Comparison of ENCODE assay signal across 16 cellular contexts in the genomic region with DNA sequence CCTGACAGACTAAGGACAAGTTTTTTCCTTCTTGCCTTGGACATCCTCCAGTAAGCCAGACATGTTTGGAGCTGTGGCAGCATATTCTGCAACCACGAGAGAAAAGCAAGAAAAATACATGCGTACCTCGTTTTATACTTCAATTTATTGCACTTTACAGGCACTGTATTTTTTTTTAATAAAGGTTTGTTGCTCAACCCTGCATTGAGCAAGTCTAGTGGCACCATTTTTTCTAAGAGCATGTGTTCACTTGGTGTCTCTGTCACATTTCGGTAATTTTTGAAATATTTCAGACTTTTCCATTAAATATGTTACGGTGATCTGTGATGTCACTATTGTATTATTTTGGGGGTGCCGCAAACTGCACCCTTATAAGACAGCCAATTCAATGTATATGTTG. TPM values are rescaled to one million over a fixed set of nuclear protein-coding genes. Genes with fewer than 3 reads are reported as not detected.
DNase-seq lines count a peak whose midpoint lies in the region; ATAC-seq and TF ChIP-seq lines count a peak whose summit lies in the region.
"Had no signal": no experiment of that assay in that cellular context is flagged by ENCODE, and none has a peak within 500 bp of the region (broad histone marks: within the 10 kb centered on the region; RNA-seq: fewer than 3 reads in every experiment).

No MANE protein-coding gene starts in this region.

- CTCF ChIA-PET in activated CD8-positive, alpha-beta T cell treated with anti-CD3 and anti-CD28 coated beads for 36 hours (lab: Charles Lee) = interaction anchor here (1.0 to 1.8 kb wide), 4 partner anchors 32 to 90 kb away, joined by 3 to 8 read pairs (median 4); no protein-coding TSS in a partner anchor

- peaks cover 14% of the 10 kb centered on the region for H3K27me3 Mint-ChIP-seq in CD4-positive, CD25-positive, alpha-beta regulatory T cell
- H3K27me3 Mint-ChIP-seq in GM23338 (ENCODE audit: insufficient read depth, low read depth, poor library complexity) (no peaks in the 10 kb centered on the region), mesothelial cell of epicardium (ENCODE audit: low read depth) (no peaks in the 10 kb centered on the region)
- no peaks in the 10 kb centered on the region for H3K27me3 Mint-ChIP-seq in activated CD8-positive, alpha-beta T cell treated with anti-CD3 and anti-CD28 coated beads for 36 hours

- peaks cover 24% of the 10 kb centered on the region for H3K79me2 ChIP-seq in GM23338 (replicated peaks; ENCODE audit: insufficient read depth)

- TF ChIP-seq CTCF in GM23338 (conservative IDR thresholded peaks at IDR 0.05; ENCODE audit: low read depth in 2 of 2) (no peak), mesothelial cell of epicardium (IDR thresholded peaks at IDR 0.05; ENCODE audit: unreplicated experiment) (no peak)
- TF ChIP-seq CTCF in activated CD8-positive, alpha-beta T cell treated with anti-CD3 and anti-CD28 coated beads for 36 hours (IDR thresholded peaks at IDR 0.05) = no peak

- intact Hi-C loops in activated CD8-positive, alpha-beta T cell treated with anti-CD3 and anti-CD28 coated beads for 36 hours (cut with micrococcal nuclease) = no loop called here

- H3K27ac ChIP-seq in CD4-positive, CD25-positive, alpha-beta regulatory T cell (ENCODE audit: insufficient read depth, low read length, poor library complexity, severe bottlenecking) = peak overlapping the region; percentile 63
- no peak overlapping the region for H3K27ac ChIP-seq in GM23338 (ENCODE audit: low read depth)
- H3K27ac ChIP-seq: right atrium auricular region had no signal

- no peaks in the 10 kb centered on the region for H3K9me3 Mint-ChIP-seq in CD4-positive, CD25-positive, alpha-beta regulatory T cell
- no peaks in the 10 kb centered on the region for H3K9me3 Mint-ChIP-seq in GM23338
- peaks cover 4% of the 10 kb centered on the region for H3K9me3 Mint-ChIP-seq in activated CD8-positive, alpha-beta T cell treated with anti-CD3 and anti-CD28 coated beads for 36 hours
- peaks cover 9% of the 10 kb centered on the region for H3K9me3 Mint-ChIP-seq in mesothelial cell of epicardium

- no peak for DNase-seq in CD4-positive, CD25-positive, alpha-beta regulatory T cell
- DNase-seq in GM23338 (ENCODE audit: low spot score) (no peak), mesothelial cell of epicardium (ENCODE audit: low spot score in 2 of 2, unreplicated experiment in 2 of 2) (no peak), SW480 (ENCODE audit: low spot score) (no peak), NOMO-1 treated with DMSO at 0.1 percent for 48 hours (lab: John Stamatoyannopoulos, UW; ENCODE audit: unreplicated experiment) (no peak)
- DNase-seq in activated CD8-positive, alpha-beta T cell treated with anti-CD3 and anti-CD28 coated beads for 36 hours = no peak
- DNase-seq in stimulated activated naive CD4-positive, alpha-beta T cell treated with Interleukin-2 at 50 U/mL for 16 hours (lab: John Stamatoyannopoulos, UW) = no peak
- no peak for DNase-seq in stimulated activated CD4-positive, alpha-beta T cell treated with anti-CD3 and anti-CD28 coated beads, Interleukin-4, amount 100 ng/mL, for 4 hours
- DNase-seq: anterior cingulate cortex; cortex of kidney; esophagus squamous epithelium; IMR-90; NCI-H187 treated with DMSO at 0.1 percent for 48 hours; NCI-H526 treated with DMSO at 0.1 percent for 48 hours; stimulated activated CD4-positive, alpha-beta T cell treated with anti-CD3 and anti-CD28 coated beads, Interleukin-4, amount 100 ng/mL, for 1 hour had no signal

- peaks cover 7% of the 10 kb centered on the region; the same call in 1 of the 2 replicates for H3F3A ChIP-seq in GM23338 (replicated peaks; ENCODE audit: low read depth)

- no peak overlapping the region for H2AFZ ChIP-seq in GM23338

- no peak for ATAC-seq in CD4-positive, CD25-positive, alpha-beta regulatory T cell (ENCODE audit: low read depth in 2 of 2)
- ATAC-seq in GM23338 = no peak
- no peak for ATAC-seq in activated CD8-positive, alpha-beta T cell treated with anti-CD3 and anti-CD28 coated beads for 36 hours

- peak overlapping the region; percentile 90; the same call in 1 of the 2 replicates for H3K4me2 ChIP-seq in GM23338

- H3K27me3 ChIP-seq in CD4-positive, CD25-positive, alpha-beta regulatory T cell (ENCODE audit: control insufficient read depth, insufficient read depth, low read length) = peaks cover 3% of the 10 kb centered on the region
- no peaks in the 10 kb centered on the region for H3K27me3 ChIP-seq in GM23338 (ENCODE audit: insufficient read depth)
- H3K27me3 ChIP-seq: esophagus squamous epithelium, right atrium auricular region had no signal

- H3K4me1 ChIP-seq in CD4-positive, CD25-positive, alpha-beta regulatory T cell (ENCODE audit: control insufficient read depth, insufficient read depth, low read length, poor library complexity, severe bottlenecking) = peaks cover 26% of the 10 kb centered on the region
- peaks cover 29% of the 10 kb centered on the region for H3K4me1 ChIP-seq in GM23338 (ENCODE audit: insufficient read depth)

- POLR2A ChIA-PET in activated CD8-positive, alpha-beta T cell treated with anti-CD3 and anti-CD28 coated beads for 36 hours (lab: Charles Lee) = no interaction called here

- no peaks in the 10 kb centered on the region for H3K9me2 ChIP-seq in GM23338 (ENCODE audit: insufficient read depth)

- H3K4me1 Mint-ChIP-seq in CD4-positive, CD25-positive, alpha-beta regulatory T cell = peaks cover 7 to 37% (median 31%) of the 10 kb centered on the region in 4 donors
- H3K4me1 Mint-ChIP-seq in GM23338 = peaks cover 32% of the 10 kb centered on the region
- H3K4me1 Mint-ChIP-seq in activated CD8-positive, alpha-beta T cell treated with anti-CD3 and anti-CD28 coated beads for 36 hours (ENCODE audit: low read depth) = peaks cover 48% of the 10 kb centered on the region
- H3K4me1 Mint-ChIP-seq in mesothelial cell of epicardium = peaks cover 39% of the 10 kb centered on the region

- no peaks in the 10 kb centered on the region for H3K9me3 ChIP-seq in CD4-positive, CD25-positive, alpha-beta regulatory T cell (ENCODE audit: control insufficient read depth in 2 of 2, low read length in 2 of 2)
- H3K9me3 ChIP-seq: esophagus squamous epithelium, right atrium auricular region had no signal

- H4K20me1 ChIP-seq in GM23338 (replicated peaks; ENCODE audit: insufficient read depth) = 0 out of 2 replicates have a peak, but pooled peaks cover 3% of the 10 kb centered on the region

- H3K4me3 Mint-ChIP-seq in CD4-positive, CD25-positive, alpha-beta regulatory T cell = peak overlapping the region; percentile 78 to 87 (median 84)
- H3K4me3 Mint-ChIP-seq in GM23338 (no peak overlapping the region), mesothelial cell of epicardium (no peak overlapping the region)
- peak overlapping the region; percentile 61 for H3K4me3 Mint-ChIP-seq in activated CD8-positive, alpha-beta T cell treated with anti-CD3 and anti-CD28 coated beads for 36 hours

- H3K4me3 ChIP-seq in CD4-positive, CD25-positive, alpha-beta regulatory T cell (ENCODE audit: low read depth, low read length) = peak overlapping the region; percentile 81
- H3K4me3 ChIP-seq in GM23338 = no peak overlapping the region
- H3K4me3 ChIP-seq: esophagus squamous epithelium, right atrium auricular region had no signal

- no peaks in the 10 kb centered on the region for H3K36me3 ChIP-seq in CD4-positive, CD25-positive, alpha-beta regulatory T cell (ENCODE audit: control insufficient read depth, insufficient read depth, low read length)
- H3K36me3 ChIP-seq in GM23338 (ENCODE audit: insufficient read depth) = no peaks in the 10 kb centered on the region
- H3K36me3 ChIP-seq: esophagus squamous epithelium, right atrium auricular region had no signal

- peak overlapping the region; percentile 62 to 87 (median 82) for H3K27ac Mint-ChIP-seq in CD4-positive, CD25-positive, alpha-beta regulatory T cell
- H3K27ac Mint-ChIP-seq in GM23338 (no peak overlapping the region), mesothelial cell of epicardium (peak overlapping the region; percentile 89)
- H3K27ac Mint-ChIP-seq in activated CD8-positive, alpha-beta T cell treated with anti-CD3 and anti-CD28 coated beads for 36 hours = peak overlapping the region; percentile 50

- no peaks in the 10 kb centered on the region for H3K36me3 Mint-ChIP-seq in CD4-positive, CD25-positive, alpha-beta regulatory T cell
- H3K36me3 Mint-ChIP-seq in GM23338 (ENCODE audit: low read depth) (peaks cover 5% of the 10 kb centered on the region; the same call in 1 of the 3 replicates), mesothelial cell of epicardium (no peaks in the 10 kb centered on the region)
- H3K36me3 Mint-ChIP-seq in activated CD8-positive, alpha-beta T cell treated with anti-CD3 and anti-CD28 coated beads for 36 hours (ENCODE audit: low read depth) = no peaks in the 10 kb centered on the region

TF ChIP-seq in GM23338, 12 proteins besides CTCF, POLR2A, EP300 and RAD21 (continues in another document):
- TF ChIP-seq STAT1 (IDR thresholded peaks at IDR 0.05; ENCODE audit: unreplicated experiment) (no peak), ZNF114 (CRISPR knock-in tag; IDR thresholded peaks at IDR 0.05) (no peak), CREB1 (CRISPR knock-in tag; IDR thresholded peaks at IDR 0.05; ENCODE audit: low read depth) (no peak), NANOG (IDR thresholded peaks at IDR 0.05; ENCODE audit: borderline replicate concordance) (no peak), ETS1 (IDR thresholded peaks at IDR 0.05) (no peak), ZNF331 (CRISPR knock-in tag; IDR thresholded peaks at IDR 0.05; ENCODE audit: low read depth) (no peak)

RNA-seq across cellular contexts. Expression of gene SSX2IP, which starts 2.1 kb away (rescaled TPM):
- total RNA-seq in CD4-positive, CD25-positive, alpha-beta regulatory T cell = 9.3 TPM
- 1 to 10 TPM; 1.5 to 3.9 (median 2.7) TPM for polyA plus RNA-seq in CD4-positive, CD25-positive, alpha-beta regulatory T cell
- total RNA-seq in GM23338 (2014; rRNA removed; shearing (Covaris generic)) = 27.5 and 28.4 TPM in 2 replicates
- polyA plus RNA-seq in GM23338 (2016; fragmentation: Nextera tagmentation; extraction: Ambion mirVana) = 20.1 and 23.2 TPM in 2 replicates
- 10 to 100 TPM in 1 of 2 experiments, 1 to 10 TPM in 1; 10.0 to 12.7 TPM for total RNA-seq in activated CD8-positive, alpha-beta T cell treated with anti-CD3 and anti-CD28 coated beads for 36 hours
- 18.2 to 21.3 TPM (median 20.5 TPM) in 3 replicates for total RNA-seq in mesothelial cell of epicardium

Comparison
In these comparisons a context has a peak if more than half of its experiments do, and no peak if none do; other contexts are left out.
1. H3K4me3 Mint-ChIP-seq: peak in CD4-positive, CD25-positive, alpha-beta regulatory T cell (4 of 4) and activated CD8-positive, alpha-beta T cell treated with anti-CD3 and anti-CD28 coated beads for 36 hours (single experiment); none in GM23338 (single experiment) and mesothelial cell of epicardium (single experiment).